ENCODE assay signal across 14 cellular contexts in the genomic region with DNA sequence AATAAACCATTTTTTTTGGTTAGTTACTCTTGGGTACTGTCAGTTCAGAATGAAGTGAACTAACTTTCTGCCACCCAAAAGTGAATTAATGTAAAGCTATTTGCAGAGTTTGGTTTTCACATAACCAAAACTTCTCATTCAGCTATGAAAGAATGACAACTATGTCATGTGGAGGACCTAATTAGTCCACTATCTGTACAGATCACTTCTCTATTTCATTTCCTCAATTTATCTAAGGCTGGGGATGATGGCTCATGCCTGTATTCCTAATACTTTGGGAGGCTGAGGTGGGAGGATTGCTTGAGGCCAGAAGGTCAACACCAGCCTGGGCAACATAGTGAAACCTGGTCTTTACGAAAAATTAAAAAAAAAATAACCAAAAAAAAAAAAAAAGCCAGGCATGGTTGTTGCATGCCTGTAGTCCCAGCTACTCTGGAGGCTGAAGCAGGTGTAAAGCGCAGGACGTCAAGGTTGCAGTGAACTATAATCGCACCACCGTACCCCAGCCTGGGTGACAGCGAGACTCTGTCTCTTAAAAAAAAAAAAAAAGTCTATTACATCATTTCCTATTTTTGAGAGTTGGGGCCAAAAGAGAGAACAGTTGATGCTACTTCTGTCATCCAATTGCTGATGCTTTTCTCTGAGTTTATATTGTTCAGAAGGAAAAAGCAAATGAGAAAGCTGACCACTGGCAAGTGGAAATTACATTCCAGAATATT. TPM values are rescaled to one million over a fixed set of nuclear protein-coding genes. Genes with fewer than 3 reads are reported as not detected.
A peak's percentile ranks its signal among the peaks of the same experiment; 100 is the strongest.
DNase-seq lines count a peak whose midpoint lies in the region; ATAC-seq lines count a peak whose summit lies in the region.
"Had no signal": no experiment of that assay in that cellular context is flagged by ENCODE, and none has a peak within 500 bp of the region (broad histone marks: within the 10 kb centered on the region; RNA-seq: fewer than 3 reads in every experiment).

No MANE protein-coding gene starts in this region.

- POLR2A ChIA-PET in naive thymus-derived CD4-positive, alpha-beta T cell (lab: Charles Lee) = interaction anchor here (0.6 to 1.3 kb wide), 5 partner anchors 9 to 1352 kb away, joined by 3 to 8 read pairs (median 3); partner anchors contain the start of genes HYPK, MFAP1 and SERINC4

- no peaks in the 10 kb centered on the region for H3K9me2 ChIP-seq in Karpas-422 (replicated peaks; ENCODE audit: insufficient read depth, low read length)

- no peaks in the 10 kb centered on the region for H4K20me1 ChIP-seq in Karpas-422 (ENCODE audit: insufficient read depth, low read depth, low read length)

- no peaks in the 10 kb centered on the region for H3K27me3 Mint-ChIP-seq in naive thymus-derived CD4-positive, alpha-beta T cell

- no peak overlapping the region for H3K4me3 Mint-ChIP-seq in naive thymus-derived CD4-positive, alpha-beta T cell

- no peaks in the 10 kb centered on the region for H3K9me3 Mint-ChIP-seq in naive thymus-derived CD4-positive, alpha-beta T cell

- H2AFZ ChIP-seq in Karpas-422 (ENCODE audit: low read length) = peak overlapping the region; percentile 15; the same call in 1 of the 2 replicates
- H2AFZ ChIP-seq: GM23248 had no signal

- CTCF ChIA-PET in naive thymus-derived CD4-positive, alpha-beta T cell (lab: Charles Lee) = interaction anchor here (0.7 kb wide), 1 partner anchor 11 kb away, joined by 4 read pairs; no protein-coding TSS in a partner anchor

- peak overlapping the region; percentile 69 for H3K4me2 ChIP-seq in Karpas-422 (ENCODE audit: low read depth, low read length, poor library complexity, severe bottlenecking)

- H3K36me3 ChIP-seq in Karpas-422 (ENCODE audit: insufficient read depth, low read length) = peaks cover 45% of the 10 kb centered on the region
- peaks cover 36 to 90% (median 40%) of the 10 kb centered on the region in 3 experiments for H3K36me3 ChIP-seq in naive thymus-derived CD4-positive, alpha-beta T cell (ENCODE audit: control insufficient read depth in 2 of 3, insufficient read depth in 3 of 3, low read length in 3 of 3)

- peak overlapping the region; percentile 67 for H3K9ac ChIP-seq in Karpas-422 (ENCODE audit: low read length)
- H3K9ac ChIP-seq: GM23248 had no signal

- H3K36me3 Mint-ChIP-seq in naive thymus-derived CD4-positive, alpha-beta T cell = peaks cover 21 to 44% (median 34%) of the 10 kb centered on the region in 5 donors

- H3K27ac ChIP-seq in Karpas-422 (ENCODE audit: low read length) = peak overlapping the region; percentile 99
- no peak overlapping the region for H3K27ac ChIP-seq in naive thymus-derived CD4-positive, alpha-beta T cell (ENCODE audit: low read depth, low read length)
- H3K27ac ChIP-seq: foreskin keratinocyte, GM23248 had no signal

- H3K27ac Mint-ChIP-seq in naive thymus-derived CD4-positive, alpha-beta T cell = peak overlapping the region in 3 of 9 donors; percentile 26 to 73 (median 64)

- peak; percentile 56 for ATAC-seq in GM18858 (IDR thresholded peaks at IDR 0.05; ENCODE audit: unreplicated experiment)
- ATAC-seq in GM21723 (IDR thresholded peaks at IDR 0.05; ENCODE audit: unreplicated experiment) = peak; percentile 70
- ATAC-seq in naive thymus-derived CD4-positive, alpha-beta T cell = peak; percentile 72
- ATAC-seq in GM19467 (IDR thresholded peaks at IDR 0.05; ENCODE audit: unreplicated experiment) = no peak
- no peak for ATAC-seq in GM19397 (IDR thresholded peaks at IDR 0.05; ENCODE audit: unreplicated experiment)
- ATAC-seq: foreskin keratinocyte, right cardiac atrium had no signal

- intact Hi-C loops in naive thymus-derived CD4-positive, alpha-beta T cell (cut with micrococcal nuclease) = no loop called here

- H3K27me3 ChIP-seq in Karpas-422 (ENCODE audit: low read length) = no peaks in the 10 kb centered on the region
- no peaks in the 10 kb centered on the region for H3K27me3 ChIP-seq in naive thymus-derived CD4-positive, alpha-beta T cell (ENCODE audit: control insufficient read depth in 2 of 2, insufficient read depth in 2 of 2, low read length in 2 of 2)
- H3K27me3 ChIP-seq: foreskin keratinocyte had no signal

- peak overlapping the region; percentile 52 for H3K4me3 ChIP-seq in Karpas-422 (ENCODE audit: low read length)
- H3K4me3 ChIP-seq in naive thymus-derived CD4-positive, alpha-beta T cell (ENCODE audit: low read length) = no peak overlapping the region
- H3K4me3 ChIP-seq: GM23248 had no signal

- peaks cover 33% of the 10 kb centered on the region for H3K4me1 ChIP-seq in Karpas-422 (ENCODE audit: low read length)
- no peaks in the 10 kb centered on the region for H3K4me1 ChIP-seq in naive thymus-derived CD4-positive, alpha-beta T cell (ENCODE audit: control insufficient read depth in 2 of 2, insufficient read depth in 2 of 2, low read length in 2 of 2)
- H3K4me1 ChIP-seq: foreskin keratinocyte had no signal

- no peaks in the 10 kb centered on the region for H3K9me3 ChIP-seq in Karpas-422 (ENCODE audit: low read length)
- no peaks in the 10 kb centered on the region for H3K9me3 ChIP-seq in naive thymus-derived CD4-positive, alpha-beta T cell (ENCODE audit: control insufficient read depth in 2 of 3, low read length in 3 of 3)

- no peaks in the 10 kb centered on the region for H3K79me2 ChIP-seq in Karpas-422 (ENCODE audit: low read length)

- DNase-seq in Karpas-422 (peak; percentile 91), NCI-H2196 (lab: John Stamatoyannopoulos, UW; ENCODE audit: unreplicated experiment) (no peak)
- no peak for DNase-seq in naive thymus-derived CD4-positive, alpha-beta T cell
- DNase-seq: activated T-cell treated with anti-CD3 and anti-CD28 coated beads, Interleukin-2, amount 50 U/mL, for 48 hours; DND-41; foreskin keratinocyte; GM23248; NCI-H446 treated with DMSO at 0.1 percent for 48 hours; right cardiac atrium; T-helper 2 cell had no signal

- H3K4me1 Mint-ChIP-seq in naive thymus-derived CD4-positive, alpha-beta T cell = peaks cover 0 to 12% (median 0%) of the 10 kb centered on the region in 7 donors

RNA-seq across cellular contexts. Expression of gene HYPK, which starts 8.7 kb away (rescaled TPM):
- 31.1 and 32.5 TPM in 2 replicates for total RNA-seq in Karpas-422 (2014; rRNA removed; shearing (Covaris generic); ENCODE audit: low replicate concordance)
- total RNA-seq in naive thymus-derived CD4-positive, alpha-beta T cell = 10 to 100 TPM; 16.9 to 32.1 (median 27.0) TPM
- 10 to 100 TPM in 1 of 2 donors, 1 to 10 TPM in 1; 7.5 to 28.2 TPM for polyA plus RNA-seq in naive thymus-derived CD4-positive, alpha-beta T cell

RNA-seq across cellular contexts. Expression of gene SERINC4, which starts 9.1 kb away (rescaled TPM):
- not detected in 2 replicates for total RNA-seq in Karpas-422 (2014; rRNA removed; shearing (Covaris generic); ENCODE audit: low replicate concordance)
- under 1 TPM in 4 of 5 experiments, not detected in 1; 0.13 to 0.57 (median 0.33) TPM for total RNA-seq in naive thymus-derived CD4-positive, alpha-beta T cell
- polyA plus RNA-seq in naive thymus-derived CD4-positive, alpha-beta T cell = 1 to 10 TPM; 3.1 to 8.8 TPM
- total RNA-seq: GM23248 had no signal
- polyA plus RNA-seq: GM23248 had no signal

RNA-seq across cellular contexts. Expression of gene MFAP1, which starts 15.4 kb away (rescaled TPM):
- 19.7 and 23.0 TPM in 2 replicates for total RNA-seq in Karpas-422 (2014; rRNA removed; shearing (Covaris generic); ENCODE audit: low replicate concordance)
- 10 to 100 TPM in 4 of 5 experiments, 1 to 10 TPM in 1; 8.5 to 37.3 (median 21.8) TPM for total RNA-seq in naive thymus-derived CD4-positive, alpha-beta T cell
- polyA plus RNA-seq in naive thymus-derived CD4-positive, alpha-beta T cell = 10 to 100 TPM in 1 of 2 donors, 1 to 10 TPM in 1; 8.1 to 22.4 TPM

RNA-seq across cellular contexts. Expression of gene SERF2, which starts 17.0 kb away (rescaled TPM):
- total RNA-seq in Karpas-422 (2014; rRNA removed; shearing (Covaris generic); ENCODE audit: low replicate concordance) = 882 and 1,084 TPM in 2 replicates
- 100 to 1,000 TPM; 358 to 676 (median 553) TPM for total RNA-seq in naive thymus-derived CD4-positive, alpha-beta T cell
- 1,000 to 10,000 TPM; 1,664 to 2,070 TPM for polyA plus RNA-seq in naive thymus-derived CD4-positive, alpha-beta T cell

RNA-seq across cellular contexts. Expression of gene WDR76, which starts 17.7 kb away (rescaled TPM):
- 39.9 and 43.8 TPM in 2 replicates for total RNA-seq in Karpas-422 (2014; rRNA removed; shearing (Covaris generic); ENCODE audit: low replicate concordance)
- 10 to 100 TPM in 3 of 5 experiments, 1 to 10 TPM in 2; 6.6 to 62.1 (median 12.4) TPM for total RNA-seq in naive thymus-derived CD4-positive, alpha-beta T cell
- polyA plus RNA-seq in naive thymus-derived CD4-positive, alpha-beta T cell = 1 to 10 TPM; 7.7 to 8.5 TPM

Comparison
In these comparisons a context has a peak if more than half of its experiments do, and no peak if none do; other contexts are left out.
1. ATAC-seq: peak in GM18858 (single experiment), GM21723 (single experiment) and naive thymus-derived CD4-positive, alpha-beta T cell (single experiment); none in GM19467 (single experiment) and GM19397 (single experiment).